ENCODE assay signal across 8 cellular contexts in genomic region chr4:73223258-73223651, GRCh38. TPM values are rescaled to one million over a fixed set of nuclear protein-coding genes. Genes with fewer than 3 reads are reported as not detected.
A peak's percentile ranks its signal among the peaks of the same experiment; 100 is the strongest.
DNase-seq lines count a peak whose midpoint lies in the region; ATAC-seq, FAIRE-seq and TF ChIP-seq lines count a peak whose summit lies in the region.

No MANE protein-coding gene starts in this region.

- peak; percentile 20 for ATAC-seq in HG03064 (IDR thresholded peaks at IDR 0.05; ENCODE audit: low read depth, unreplicated experiment)
- ATAC-seq in K562: peak; percentile 3
- ATAC-seq in naive thymus-derived CD4-positive, alpha-beta T cell: peak; percentile 9
- ATAC-seq in GM19351 (IDR thresholded peaks at IDR 0.05; ENCODE audit: unreplicated experiment): no peak

- H3K27me3 Mint-ChIP-seq in naive thymus-derived CD4-positive, alpha-beta T cell: no peaks in the 10 kb centered on the region

- H3K4me1 ChIP-seq in BE2C (peaks cover 6% of the 10 kb centered on the region; the same call in 1 of the 2 replicates), K562 (replicated peaks in 1 of 2; ENCODE audit: control insufficient read depth in 2 of 2, insufficient read depth in 2 of 2, low read length in 2 of 2) (peaks cover 0 to 3% of the 10 kb centered on the region in 2 experiments; a peak in 2 of 5 replicates), small intestine (ENCODE audit: control insufficient read depth in 2 of 2, insufficient read depth in 1 of 2, low read depth in 1 of 2, low read length in 1 of 2) (peaks cover 2 to 3% of the 10 kb centered on the region in 2 donors)
- H3K4me1 ChIP-seq in naive thymus-derived CD4-positive, alpha-beta T cell (ENCODE audit: control insufficient read depth in 2 of 2, insufficient read depth in 2 of 2, low read length in 2 of 2): peaks cover 9 to 18% of the 10 kb centered on the region in 2 donors

- H3K79me2 ChIP-seq in K562 (ENCODE audit: control insufficient read depth, insufficient read depth, low read length): peaks cover 92% of the 10 kb centered on the region

- TF ChIP-seq EP300 in K562 (IDR thresholded peaks at IDR 0.05; ENCODE audit: low read length): no peak

- peak overlapping the region; percentile 36; the same call in 1 of the 2 replicates for H3K4me2 ChIP-seq in K562 (ENCODE audit: insufficient read depth, low read length)

- no peak for FAIRE-seq in K562 (lab: Jason Lieb, UNC)
- no peak for FAIRE-seq in small intestine (lab: Jason Lieb, UNC)

- CTCF ChIA-PET in K562 (lab: Yijun Ruan, JAX; ENCODE audit: low intra/inter-chr PET ratio): no interaction called here
- CTCF ChIA-PET in naive thymus-derived CD4-positive, alpha-beta T cell (lab: Charles Lee): interaction anchor here (0.6 to 1.5 kb wide), 2 partner anchors 35 to 36 kb away, joined by 4 read pairs; no protein-coding TSS in a partner anchor

- H3K27ac ChIP-seq in K562 (ENCODE audit: extremely low read depth, low read depth, low read length): peak overlapping the region; percentile 96
- peak overlapping the region; percentile 86 for H3K27ac ChIP-seq in naive thymus-derived CD4-positive, alpha-beta T cell (ENCODE audit: low read depth, low read length)
- H3K27ac ChIP-seq in small intestine (ENCODE audit: low read depth in 1 of 2, low read length in 1 of 2): peak overlapping the region in 1 of 2 donors; percentile 19

- intact Hi-C loops in K562 (cut with micrococcal nuclease): loop anchor here (5.0 kb wide), 1 partner anchor 34 kb away; the partner anchor contains the start of gene ANKRD17
- intact Hi-C loops in naive thymus-derived CD4-positive, alpha-beta T cell (cut with micrococcal nuclease): loop anchor here (1.0 to 2.0 kb wide), 4 partner anchors 18 to 154 kb away; partner anchors contain the start of gene COX18 (in 2 of the 2)

- POLR2A ChIA-PET in K562 (lab: Yijun Ruan, JAX): interaction anchor here (0.6 to 2.7 kb wide), 11 partner anchors 8 to 45 kb away, joined by 3 to 19 read pairs (median 5); partner anchors contain the start of gene ANKRD17
- POLR2A ChIA-PET in naive thymus-derived CD4-positive, alpha-beta T cell (lab: Charles Lee): interaction anchor here (0.6 to 2.8 kb wide), 6 partner anchors 30 to 157 kb away, joined by 3 to 18 read pairs (median 4); partner anchors contain the start of genes ANKRD17 and COX18

- 13% methylated on average over 3 of the region's 3 CpGs for WGBS in K562 (ENCODE audit: insufficient coverage, low coverage, missing lambda C conversion rate)
- WGBS in small intestine, 3 donors: 18 to 29% (median 21%) methylated on average over 3 of the region's 3 CpGs

- no peaks in the 10 kb centered on the region for H3K9me3 Mint-ChIP-seq in naive thymus-derived CD4-positive, alpha-beta T cell

- peak overlapping the region in 5 of 10 donors; percentile 19 to 71 (median 53) for H3K4me3 Mint-ChIP-seq in naive thymus-derived CD4-positive, alpha-beta T cell

- H3K36me3 Mint-ChIP-seq in naive thymus-derived CD4-positive, alpha-beta T cell: peaks cover 0 to 3% (median 0%) of the 10 kb centered on the region in 5 donors

- in situ Hi-C loops in K562 (cut with MboI): no loop called here

- no peak for TF ChIP-seq POLR2A in K562 (conservative IDR thresholded peaks at IDR 0.05)

- no peak for DNase-seq in BE2C
- DNase-seq in K562 (ENCODE audit: extremely low read depth in 1 of 4, low spot score in 3 of 4): no peak
- no peak for DNase-seq in naive thymus-derived CD4-positive, alpha-beta T cell
- DNase-seq in small intestine: no peak
- DNase-seq in activated CD4-positive, alpha-beta T cell treated with anti-CD3 and anti-CD28 coated beads, Interleukin-2, amount 50 U/mL, for 4 hours: no peak
- DNase-seq in central memory CD4-positive, alpha-beta T cell: no peak

- H3K36me3 ChIP-seq in BE2C (no peaks in the 10 kb centered on the region; the same call in none of the 2 replicates), K562 (ENCODE audit: control insufficient read depth, insufficient read depth, low read length) (peaks cover 22% of the 10 kb centered on the region), small intestine (ENCODE audit: control insufficient read depth in 2 of 2, insufficient read depth in 2 of 2, low read length in 2 of 2) (no peaks in the 10 kb centered on the region)
- no peaks in the 10 kb centered on the region for H3K36me3 ChIP-seq in naive thymus-derived CD4-positive, alpha-beta T cell (ENCODE audit: control insufficient read depth in 2 of 3, insufficient read depth in 3 of 3, low read length in 3 of 3)

- TF ChIP-seq CTCF in BE2C (IDR thresholded peaks at IDR 0.05; ENCODE audit: low read depth, low read length) (no peak), K562 (IDR thresholded peaks at IDR 0.05 in 2 of 3, conservative IDR thresholded peaks at IDR 0.05 in 1 of 3; ENCODE audit: insufficient read depth in 2 of 3, low read depth in 1 of 3, low read length in 3 of 3) (no peak)

- H3K9me1 ChIP-seq in K562 (ENCODE audit: control insufficient read depth, insufficient read depth, low read length): no peaks in the 10 kb centered on the region

- H3K4me1 Mint-ChIP-seq in naive thymus-derived CD4-positive, alpha-beta T cell: peaks cover 19 to 58% (median 54%) of the 10 kb centered on the region in 7 donors

- peak overlapping the region; percentile 83 for H2AFZ ChIP-seq in K562 (ENCODE audit: low read depth, low read length)

- H3K4me3 ChIP-seq in BE2C (ENCODE audit: low read depth, low read length) (peak overlapping the region; percentile 76), K562 (peak overlapping the region; percentile 56; the same call in 1 of the 2 replicates), small intestine (ENCODE audit: low read depth in 1 of 2, low read length in 2 of 2) (no peak overlapping the region)
- H3K4me3 ChIP-seq in naive thymus-derived CD4-positive, alpha-beta T cell (ENCODE audit: low read length): peak overlapping the region; percentile 62

- BruUV-seq in K562 (replicated peaks; lab: Mats Ljungman, UMichigan): no TSS peak

- H4K20me1 ChIP-seq in K562 (replicated peaks; ENCODE audit: control insufficient read depth, insufficient read depth, low read length): no peaks in the 10 kb centered on the region

- H3K27me3 ChIP-seq in BE2C (no peaks in the 10 kb centered on the region), K562 (ENCODE audit: control insufficient read depth in 2 of 2, insufficient read depth in 2 of 2, low read length in 2 of 2) (no peaks in the 10 kb centered on the region), small intestine (ENCODE audit: control insufficient read depth in 2 of 2, insufficient read depth in 2 of 2, low read length in 2 of 2) (no peaks in the 10 kb centered on the region)
- H3K27me3 ChIP-seq in naive thymus-derived CD4-positive, alpha-beta T cell (ENCODE audit: control insufficient read depth in 2 of 2, insufficient read depth in 2 of 2, low read length in 2 of 2): no peaks in the 10 kb centered on the region

- H3K9ac ChIP-seq in K562 (ENCODE audit: insufficient read depth in 1 of 2, low read depth in 2 of 2, low read length in 2 of 2): peak overlapping the region in 1 of 2 experiments; percentile 98; a peak in 2 of 4 replicates

- H3K27ac Mint-ChIP-seq in naive thymus-derived CD4-positive, alpha-beta T cell: peak overlapping the region in 3 of 9 donors; percentile 20 to 79 (median 50)

- H3K9me3 ChIP-seq in BE2C (no peaks in the 10 kb centered on the region), K562 (replicated peaks; ENCODE audit: control insufficient read depth, insufficient read depth, low read depth, low read length) (no peaks in the 10 kb centered on the region; the same call in 1 of the 2 replicates), small intestine (ENCODE audit: control insufficient read depth, low read depth) (no peaks in the 10 kb centered on the region)
- no peaks in the 10 kb centered on the region for H3K9me3 ChIP-seq in naive thymus-derived CD4-positive, alpha-beta T cell (ENCODE audit: control insufficient read depth in 2 of 3, low read length in 3 of 3)

- no peak for TF ChIP-seq RAD21 in K562 (CRISPR knock-in tag; conservative IDR thresholded peaks at IDR 0.05 in 1 of 2, IDR thresholded peaks at IDR 0.05 in 1 of 2)

TF ChIP-seq in K562, 482 proteins besides CTCF, POLR2A, EP300 and RAD21 (continues in another document):
- no peak for TF ChIP-seq FOXA1 (IDR thresholded peaks at IDR 0.05; ENCODE audit: borderline replicate concordance)
- no peak for TF ChIP-seq HLTF (IDR thresholded peaks at IDR 0.05)
- TF ChIP-seq, protein P1, sequence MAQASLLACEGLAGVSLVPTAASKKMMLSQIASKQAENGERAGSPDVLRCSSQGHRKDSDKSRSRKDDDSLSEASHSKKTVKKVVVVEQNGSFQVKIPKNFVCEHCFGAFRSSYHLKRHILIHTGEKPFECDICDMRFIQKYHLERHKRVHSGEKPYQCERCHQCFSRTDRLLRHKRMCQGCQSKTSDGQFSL (CRISPR knock-in tag; IDR thresholded peaks at IDR 0.05): no peak
- TF ChIP-seq, protein P1 (tag; IDR thresholded peaks at IDR 0.05): no peak

RNA-seq across cellular contexts. Expression of gene ANKRD17, which starts 35.3 kb away (rescaled TPM):
- polyA plus RNA-seq in BE2C (2012; ENCODE audit: insufficient read depth, insufficient read length, low read depth): 32.7 TPM
- total RNA-seq in K562 (2011; cell fraction: chromatin; rRNA removed; ENCODE audit: low replicate concordance): 75.2 and 214 TPM in 2 replicates
- 40.7 and 57.2 TPM in 2 replicates for total RNA-seq in K562 (2011; cell fraction: nucleolus; rRNA removed)
- 73.1 and 77.5 TPM in 2 replicates for total RNA-seq in K562 (2011; cell fraction: nucleoplasm; rRNA removed)
- 40.0 and 42.2 TPM in 2 replicates for total RNA-seq in K562 (2014; rRNA removed)
- total RNA-seq in K562 (2014; rRNA removed; fragmentation: Illumina TruSeq; extraction: Trizol): 52.2 and 59.0 TPM in 2 replicates
- total RNA-seq in K562 (2015; rRNA removed; fragmentation: Illumina TruSeq; extraction: Trizol): 53.8 and 55.5 TPM in 2 replicates
- 67.4 and 73.2 TPM in 2 replicates for total RNA-seq in K562 (2021)
- 86.9 and 89.3 TPM in 2 replicates for polyA plus RNA-seq in K562 (2011; rRNA removed)
- polyA plus RNA-seq in K562 (2011; cell fraction: cytosol; rRNA removed): 46.3 and 63.7 TPM in 2 replicates
- 73.9 and 82.8 TPM in 2 replicates for polyA plus RNA-seq in K562 (2011; cell fraction: nucleus; rRNA removed)
- polyA plus RNA-seq in K562 (2012): 26.2 and 39.0 TPM in 2 replicates
- 55.0 and 58.9 TPM in 2 replicates for polyA plus RNA-seq in K562 (2014; fragmentation: Illumina TruSeq; extraction: Trizol)
- polyA plus RNA-seq in K562 (2014; fragmentation: Nextera tagmentation; extraction: Ambion mirVana): 10 to 100 TPM; 25.5 to 26.9 TPM
- polyA plus RNA-seq in K562 (2014; rRNA removed): 34.4 and 37.8 TPM in 2 replicates
- polyA minus RNA-seq in K562 (2011; rRNA and poly(A)+ RNA removed): 220 and 227 TPM in 2 replicates
- polyA minus RNA-seq in K562 (2011; cell fraction: cytosol; rRNA and poly(A)+ RNA removed): 81.2 and 104 TPM in 2 replicates
- 58.8 and 101 TPM in 2 replicates for polyA minus RNA-seq in K562 (2011; cell fraction: nucleus; rRNA and poly(A)+ RNA removed)
- total RNA-seq in naive thymus-derived CD4-positive, alpha-beta T cell: 10 to 100 TPM; 54.4 to 67.5 (median 59.6) TPM
- polyA plus RNA-seq in naive thymus-derived CD4-positive, alpha-beta T cell: 10 to 100 TPM; 13.1 to 18.4 TPM
- polyA plus RNA-seq in small intestine: 10 to 100 TPM; 12.2 to 13.5 (median 12.3) TPM

Comparison
In these comparisons a context has a peak if more than half of its experiments do, and no peak if none do; other contexts are left out.
1. H3K4me3 ChIP-seq: peak in BE2C (single experiment), K562 (single experiment) and naive thymus-derived CD4-positive, alpha-beta T cell (single experiment); none in small intestine (0 of 2).